In the genomic region with DNA sequence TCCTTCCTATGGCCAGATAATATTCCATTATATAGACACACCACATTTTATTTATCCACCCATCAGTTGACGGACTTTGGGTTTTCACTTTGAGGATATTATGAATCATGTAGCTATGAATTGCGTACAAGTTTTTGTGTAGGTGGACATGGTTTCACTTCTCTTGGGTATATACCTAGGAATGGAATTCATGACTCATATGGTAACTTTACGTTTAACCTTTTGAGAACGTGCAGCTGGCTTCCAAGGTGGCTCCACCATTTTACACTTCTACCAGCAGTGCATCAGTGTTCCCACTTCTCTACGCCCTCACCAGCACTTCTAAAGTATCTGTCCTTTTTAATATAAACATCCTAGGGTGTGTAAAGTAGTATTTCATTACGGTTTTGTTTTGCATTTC, we compare ENCODE assay signal across 9 cellular contexts.
DNase-seq lines count a peak whose midpoint lies in the region; ATAC-seq and TF ChIP-seq lines count a peak whose summit lies in the region.
"Had no signal": no experiment of that assay in that cellular context is flagged by ENCODE, and none has a peak within 500 bp of the region (broad histone marks: within the 10 kb centered on the region; RNA-seq: fewer than 3 reads in every experiment).

No MANE protein-coding gene starts in this region.

- H3K4me1 Mint-ChIP-seq in IgD-negative memory B cell: peaks cover 27 to 31% (median 30%) of the 10 kb centered on the region in 3 donors

- ATAC-seq in GM18520 (IDR thresholded peaks at IDR 0.05; ENCODE audit: unreplicated experiment) (peak; percentile 76), GM21825 (IDR thresholded peaks at IDR 0.05; ENCODE audit: unreplicated experiment) (peak; percentile 74), left colon (peak; percentile 67), upper lobe of right lung (no peak)

- peak overlapping the region; percentile 2 to 72 (median 8) for H3K27ac Mint-ChIP-seq in IgD-negative memory B cell

- no peaks in the 10 kb centered on the region for H3K36me3 ChIP-seq in upper lobe of right lung

- no peak for TF ChIP-seq CTCF in upper lobe of right lung (IDR thresholded peaks at IDR 0.05)

- H3K9me3 ChIP-seq in upper lobe of right lung: no peaks in the 10 kb centered on the region

- no peaks in the 10 kb centered on the region for H3K36me3 Mint-ChIP-seq in IgD-negative memory B cell

- no peak overlapping the region for H3K27ac ChIP-seq in upper lobe of right lung

- H3K27me3 ChIP-seq in upper lobe of right lung: no peaks in the 10 kb centered on the region

- no peaks in the 10 kb centered on the region for H3K9me3 Mint-ChIP-seq in IgD-negative memory B cell

- no peaks in the 10 kb centered on the region for H3K27me3 Mint-ChIP-seq in IgD-negative memory B cell

- no peak overlapping the region for H3K4me3 ChIP-seq in upper lobe of right lung

- no peaks in the 10 kb centered on the region for H3K4me1 ChIP-seq in upper lobe of right lung

- DNase-seq in left colon (no peak), 8988T (no peak), upper lobe of right lung (no peak), SHP77 (lab: John Stamatoyannopoulos, UW) (no peak), NCI-H446 treated with DMSO at 0.1 percent for 48 hours (lab: John Stamatoyannopoulos, UW) (no peak)
- DNase-seq: foreskin melanocyte had no signal

- intact Hi-C loops in left colon (cut with DNase I, micrococcal nuclease): no loop called here
- intact Hi-C loops in upper lobe of right lung (cut with DNase I): no loop called here

- peak overlapping the region in 1 of 4 donors; percentile 51 for H3K4me3 Mint-ChIP-seq in IgD-negative memory B cell
